ENCODE assay signal across 7 cellular contexts in genomic region chr9:85425153-85425611, GRCh38.
A peak's percentile ranks its signal among the peaks of the same experiment; 100 is the strongest.
DNase-seq lines count a peak whose midpoint lies in the region; TF ChIP-seq lines count a peak whose summit lies in the region.

No MANE protein-coding gene starts in this region.

- no peaks in the 10 kb centered on the region for H3K9me3 ChIP-seq in WERI-Rb-1 (ENCODE audit: severe bottlenecking)
- H3K9me3 ChIP-seq in uterus: no peaks in the 10 kb centered on the region

- peak; percentile 77 for TF ChIP-seq CTCF in WERI-Rb-1 (IDR thresholded peaks at IDR 0.05; ENCODE audit: low read depth, low read length)
- peak; percentile 41 for TF ChIP-seq CTCF in fibroblast of the aortic adventitia (IDR thresholded peaks at IDR 0.05; ENCODE audit: insufficient read depth, low read length)
- TF ChIP-seq CTCF in uterus (IDR thresholded peaks at IDR 0.05): peak in 3 of 4 experiments; percentile 4 to 18 (median 17)

- no peaks in the 10 kb centered on the region for H3K36me3 ChIP-seq in WERI-Rb-1
- H3K36me3 ChIP-seq in uterus: no peaks in the 10 kb centered on the region

- H3K27ac ChIP-seq in WERI-Rb-1 (no peak overlapping the region), uterus (no peak overlapping the region)

- intact Hi-C loops in uterus (cut with DNase I; ENCODE audit: low total_unique reads): no loop called here

- H3K4me3 ChIP-seq in WERI-Rb-1 (ENCODE audit: low read depth, low read length) (no peak overlapping the region), fibroblast of the aortic adventitia (ENCODE audit: low read depth, low read length) (no peak overlapping the region), uterus (no peak overlapping the region)

- H3K27me3 ChIP-seq in WERI-Rb-1 (ENCODE audit: insufficient read depth, low read depth, severe bottlenecking) (peaks cover 89% of the 10 kb centered on the region), uterus (no peaks in the 10 kb centered on the region)

- DNase-seq in GDM1 (lab: John Stamatoyannopoulos, UW) (peak; percentile 14), H4 (ENCODE audit: low spot score) (peak; percentile 31), NCI-H1105 (lab: John Stamatoyannopoulos, UW) (peak; percentile 21), WERI-Rb-1 (peak; percentile 68), fibroblast of the aortic adventitia (ENCODE audit: low read depth) (peak; percentile 35), nucleus accumbens (lab: John Stamatoyannopoulos, UW) (peak in 40 of 56 donors; percentile 3 to 79 (median 33)), uterus (no peak)

- TF ChIP-seq POLR2A in uterus (IDR thresholded peaks at IDR 0.05): no peak

- H3K4me1 ChIP-seq in uterus: no peaks in the 10 kb centered on the region

Comparison
In these comparisons a context has a peak if more than half of its experiments do, and no peak if none do; other contexts are left out.
1. DNase-seq: peak in GDM1 (single experiment), H4 (single experiment), NCI-H1105 (single experiment), WERI-Rb-1 (single experiment), fibroblast of the aortic adventitia (single experiment) and nucleus accumbens (40 of 56); none in uterus (0 of 2).
2. CTCF ChIP-seq: peak in every context shown above with its lines; median percentile 77 in WERI-Rb-1; 41 in fibroblast of the aortic adventitia; 17 in uterus.